In the genomic region with DNA sequence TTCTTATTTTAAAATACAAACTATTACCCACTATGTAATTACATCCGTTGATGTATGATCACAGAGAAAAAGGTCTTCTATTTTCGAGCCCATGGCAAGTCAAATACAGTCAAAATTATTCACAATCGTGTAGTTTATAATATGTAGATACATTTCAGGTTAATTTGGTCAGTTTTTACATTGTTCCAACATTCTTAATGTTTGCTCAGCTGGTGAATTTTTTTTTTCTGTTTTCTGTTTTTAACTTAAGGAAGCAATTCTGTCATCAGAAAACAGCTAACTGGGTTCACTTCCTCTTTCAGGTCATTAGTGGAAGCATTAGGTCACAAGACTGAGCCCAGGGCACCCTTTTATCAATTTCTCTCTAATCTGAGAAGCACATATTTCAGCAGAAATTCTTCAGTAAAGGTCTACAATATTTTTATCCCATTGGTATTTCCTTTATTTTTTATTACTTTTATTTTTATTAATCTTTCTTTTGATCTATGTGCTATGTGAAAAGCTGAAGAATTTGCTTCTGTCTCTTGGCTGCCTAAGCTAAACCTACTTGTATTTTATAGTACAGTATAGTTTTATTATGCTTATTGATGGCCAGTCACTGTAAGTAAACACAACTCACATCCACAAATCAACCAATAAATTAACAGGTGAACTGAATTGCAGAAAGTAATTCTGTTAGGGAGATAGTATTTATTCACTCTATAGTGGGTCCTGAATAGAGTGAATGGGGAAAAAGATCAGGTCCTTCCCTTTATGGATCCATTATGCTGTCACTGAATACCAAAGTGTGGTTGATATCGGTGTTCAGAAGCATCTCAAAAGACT, we compare ENCODE assay signal across 10 cellular contexts.
DNase-seq lines count a peak whose midpoint lies in the region; ATAC-seq, FAIRE-seq and TF ChIP-seq lines count a peak whose summit lies in the region.
"Had no signal": no experiment of that assay in that cellular context is flagged by ENCODE, and none has a peak within 500 bp of the region (broad histone marks: within the 10 kb centered on the region; RNA-seq: fewer than 3 reads in every experiment).

No MANE protein-coding gene starts in this region.

- peak overlapping the region; percentile 66 for H3K27ac ChIP-seq in KOPT-K1 (ENCODE audit: low read depth, low read length, poor library complexity, severe bottlenecking)

- no peak for TF ChIP-seq POLR2A in GM12891 (IDR thresholded peaks at IDR 0.05; ENCODE audit: low read depth, low read length)
- no peak for TF ChIP-seq POLR2A in erythroblast (IDR thresholded peaks at IDR 0.05; ENCODE audit: low read length)

- ATAC-seq in GM21526 (IDR thresholded peaks at IDR 0.05; ENCODE audit: low FRiP score, unreplicated experiment) = peak; percentile 56

- H3K27ac Mint-ChIP-seq in MCF 10A (ENCODE audit: low read depth, unreplicated experiment) = no peak overlapping the region
- H3K27ac Mint-ChIP-seq: nephron had no signal

- no peak for DNase-seq in GM12891 (ENCODE audit: insufficient read length, low spot score)
- peak; percentile 63 to 69 for DNase-seq in erythroblast (lab: John Stamatoyannopoulos, UW)
- no peak for DNase-seq in NCI-H2107 (lab: John Stamatoyannopoulos, UW)
- no peak for DNase-seq in stimulated activated CD4-positive, alpha-beta T cell treated with anti-CD3 and anti-CD28 coated beads, Interleukin-1b, Interleukin-23, amount 100 ng/mL, for 48 hours
- DNase-seq in islet precursor cell = no peak
- DNase-seq in MCF 10A (ENCODE audit: unreplicated experiment) = no peak

- no peaks in the 10 kb centered on the region for H3K4me1 Mint-ChIP-seq in MCF 10A (ENCODE audit: insufficient read depth, unreplicated experiment)
- H3K4me1 Mint-ChIP-seq: nephron had no signal

- POLR2A ChIA-PET in MCF 10A (lab: Yijun Ruan, JAX) = interaction anchor here (0.6 to 0.7 kb wide), 2 partner anchors 20 to 29 kb away, joined by 3 read pairs; no protein-coding TSS in a partner anchor

- BruUV-seq in MCF 10A (replicated peaks; lab: Mats Ljungman, UMichigan) = no TSS peak

- intact Hi-C loops in MCF 10A (cut with micrococcal nuclease) = no loop called here

- no peaks in the 10 kb centered on the region for H3K36me3 ChIP-seq in KOPT-K1 (ENCODE audit: insufficient read depth, low read length)
- H3K36me3 ChIP-seq: adrenal gland had no signal

- CTCF ChIA-PET in MCF 10A (lab: Yijun Ruan, JAX) = no interaction called here

- no peaks in the 10 kb centered on the region for H3K27me3 Mint-ChIP-seq in MCF 10A (ENCODE audit: insufficient read depth, unreplicated experiment)

- no peak for TF ChIP-seq CTCF in MCF 10A (IDR thresholded peaks at IDR 0.05; ENCODE audit: unreplicated experiment)

- H3K9me3 Mint-ChIP-seq in MCF 10A (ENCODE audit: unreplicated experiment) = no peaks in the 10 kb centered on the region
- H3K9me3 Mint-ChIP-seq: nephron had no signal

- H3K9me3 ChIP-seq in KOPT-K1 (ENCODE audit: insufficient read depth, low read length, poor library complexity, severe bottlenecking) = no peaks in the 10 kb centered on the region

- no peak for FAIRE-seq in GM12891 (lab: Jason Lieb, UNC)

- H3K36me3 Mint-ChIP-seq in MCF 10A (ENCODE audit: insufficient read depth, unreplicated experiment) = peaks cover 5% of the 10 kb centered on the region

- no peak overlapping the region for H3K4me3 Mint-ChIP-seq in MCF 10A (ENCODE audit: unreplicated experiment)
- H3K4me3 Mint-ChIP-seq: nephron had no signal

TF ChIP-seq in GM12891, 5 proteins besides CTCF, POLR2A, EP300 and RAD21:
- TF ChIP-seq POU2F2 (IDR thresholded peaks at IDR 0.05; ENCODE audit: low read depth, low read length) (no peak), SPI1 (IDR thresholded peaks at IDR 0.05; ENCODE audit: low read depth, low read length) (peak; percentile 98), TAF1 (IDR thresholded peaks at IDR 0.05; ENCODE audit: low read depth, low read length) (no peak)

Comparison
In these comparisons a context has a peak if more than half of its experiments do, and no peak if none do; other contexts are left out.
1. DNase-seq: peak in erythroblast (2 of 2); none in GM12891 (single experiment), NCI-H2107 (single experiment), stimulated activated CD4-positive, alpha-beta T cell treated with anti-CD3 and anti-CD28 coated beads, Interleukin-1b, Interleukin-23, amount 100 ng/mL, for 48 hours (single experiment), islet precursor cell (single experiment) and MCF 10A (single experiment).